8 cellular contexts compared by ENCODE assay signal in genomic region chr12:49967042-49967776, GRCh38. TPM values are rescaled to one million over a fixed set of nuclear protein-coding genes. Genes with fewer than 3 reads are reported as not detected.
DNase-seq lines count a peak whose midpoint lies in the region; ATAC-seq, FAIRE-seq and TF ChIP-seq lines count a peak whose summit lies in the region.

No MANE protein-coding gene starts in this region.

- H3K4me3 ChIP-seq in HepG2 (replicated peaks in 1 of 3; ENCODE audit: insufficient read depth in 1 of 3, low read depth in 2 of 3, low read length in 3 of 3): peak overlapping the region; percentile 33 to 69 (median 40); a peak in 5 of 6 replicates

- TF ChIP-seq POLR2A in HepG2 (IDR thresholded peaks at IDR 0.05; ENCODE audit: insufficient read depth in 1 of 2, low read depth in 2 of 2, low read length in 2 of 2): no peak

- H3K9ac ChIP-seq in HepG2 (ENCODE audit: insufficient read depth, low read depth, low read length): no peak overlapping the region

- H3K79me2 ChIP-seq in HepG2 (ENCODE audit: insufficient read depth, low read length): no peaks in the 10 kb centered on the region

- 10% methylated on average over 8 of the region's 40 CpGs for WGBS in HepG2 (ENCODE audit: low lambda C conversion rate)

- peaks cover 40% of the 10 kb centered on the region for H3K27me3 Mint-ChIP-seq in activated CD4-positive, alpha-beta T cell treated with anti-CD3 and anti-CD28 coated beads, Interleukin-2, amount 10 ng/mL, durations not matched to agents 24 days and 14 days

- H3K9me3 Mint-ChIP-seq in activated CD4-positive, alpha-beta T cell treated with anti-CD3 and anti-CD28 coated beads, Interleukin-2, amount 10 ng/mL, durations not matched to agents 24 days and 14 days: no peaks in the 10 kb centered on the region

- H3K4me1 ChIP-seq in HepG2 (ENCODE audit: insufficient read depth, low read length): peaks cover 54% of the 10 kb centered on the region

- H3K27ac ChIP-seq in HepG2 (ENCODE audit: extremely low read length, insufficient read depth, low read length): no peak overlapping the region

- peak; percentile 37 for DNase-seq in NK-92 treated with Interleukin-12 subunit alpha and Interleukin-12 subunit beta, amount 100 ng/mL, for 24 hours (lab: John Stamatoyannopoulos, UW)
- DNase-seq in NK-92 (lab: John Stamatoyannopoulos, UW; ENCODE audit: unreplicated experiment): no peak
- DNase-seq in NCI-H446 treated with DMSO at 0.1 percent for 48 hours (lab: John Stamatoyannopoulos, UW): peak; percentile 62
- peak; percentile 98 for DNase-seq in activated CD4-positive, alpha-beta T cell treated with anti-CD3 and anti-CD28 coated beads, Interleukin-2, amount 10 ng/mL, durations not matched to agents 24 days and 14 days
- DNase-seq in dedifferentiated amniotic fluid mesenchymal stem cell (ENCODE audit: extremely low spot score): peak; percentile 53
- peak; percentile 71 for DNase-seq in HepG2 (ENCODE audit: low spot score)
- DNase-seq in stimulated activated CD4-positive, alpha-beta T cell treated with anti-CD3 and anti-CD28 coated beads, Interleukin-2, amount 100 ng/mL, for 24 hours: peak; percentile 98

- H3K4me1 Mint-ChIP-seq in activated CD4-positive, alpha-beta T cell treated with anti-CD3 and anti-CD28 coated beads, Interleukin-2, amount 10 ng/mL, durations not matched to agents 24 days and 14 days: peaks cover 4% of the 10 kb centered on the region

- TF ChIP-seq CTCF in HepG2 (CRISPR knock-in tag; IDR thresholded peaks at IDR 0.05): peak; percentile 91

- peaks cover 5 to 65% of the 10 kb centered on the region in 2 experiments for H3K27me3 ChIP-seq in HepG2 (ENCODE audit: control insufficient read depth in 1 of 2, insufficient read depth in 2 of 2, low read length in 2 of 2)

- ATAC-seq in HG03280 (IDR thresholded peaks at IDR 0.05; ENCODE audit: unreplicated experiment) (peak; percentile 68), HepG2 (peak; percentile 79)

- H3K4me3 Mint-ChIP-seq in activated CD4-positive, alpha-beta T cell treated with anti-CD3 and anti-CD28 coated beads, Interleukin-2, amount 10 ng/mL, durations not matched to agents 24 days and 14 days: peak overlapping the region; percentile 73

- H3K9me3 ChIP-seq in HepG2 (ENCODE audit: low read length): no peaks in the 10 kb centered on the region

- POLR2A ChIA-PET in HepG2 (lab: Yijun Ruan, JAX): interaction anchor here (0.7 to 3.0 kb wide), 3 partner anchors 12 to 200 kb away, joined by 3 to 24 read pairs (median 3); partner anchors contain the start of gene CERS5

- H4K20me1 ChIP-seq in HepG2 (ENCODE audit: insufficient read depth, low read length): no peaks in the 10 kb centered on the region

- no TSS peak for BruUV-seq in HepG2 (replicated peaks; lab: Mats Ljungman, UMichigan)

- no peaks in the 10 kb centered on the region for H3K36me3 Mint-ChIP-seq in activated CD4-positive, alpha-beta T cell treated with anti-CD3 and anti-CD28 coated beads, Interleukin-2, amount 10 ng/mL, durations not matched to agents 24 days and 14 days (ENCODE audit: low read depth)

- peak; percentile 52 for FAIRE-seq in HepG2 (lab: Jason Lieb, UNC)

- CTCF ChIA-PET in HepG2 (lab: Yijun Ruan, JAX; ENCODE audit: low intra/inter-chr PET ratio, low total read pairs): interaction anchor here (0.8 to 3.9 kb wide), 6 partner anchors 72 to 107 kb away, joined by 3 to 65 read pairs (median 4); partner anchors contain the start of gene ASIC1

- H2AFZ ChIP-seq in HepG2 (ENCODE audit: low read length): no peak overlapping the region

- TF ChIP-seq EP300 in HepG2 (IDR thresholded peaks at IDR 0.05; ENCODE audit: low read depth in 2 of 2, low read length in 2 of 2): no peak
- no peak for TF ChIP-seq EP300 in HepG2 (CRISPR knock-in tag; IDR thresholded peaks at IDR 0.05; ENCODE audit: borderline replicate concordance)

- no peaks in the 10 kb centered on the region for H3K36me3 ChIP-seq in HepG2 (replicated peaks in 1 of 2; ENCODE audit: control insufficient read depth in 1 of 2, insufficient read depth in 2 of 2, low read length in 2 of 2)

- in situ Hi-C loops in HepG2 (cut with HindIII; ENCODE audit: extremely low pct_ligation_motif_present, low pct_unique_long_range_greater_than_20kb): no loop called here

- H3K4me2 ChIP-seq in HepG2 (ENCODE audit: low read depth, low read length): peak overlapping the region; percentile 91

- intact Hi-C loops in activated CD4-positive, alpha-beta T cell treated with anti-CD3 and anti-CD28 coated beads, Interleukin-2, amount 10 ng/mL, durations not matched to agents 24 days and 14 days (cut with micrococcal nuclease): loop anchor here (1.0 to 2.0 kb wide), 4 partner anchors 72 to 103 kb away; no protein-coding TSS in a partner anchor
- intact Hi-C loops in HepG2 (cut with micrococcal nuclease; ENCODE audit: unreplicated experiment): loop anchor here (1.0 kb wide), 4 partner anchors 14 to 103 kb away; no protein-coding TSS in a partner anchor

- peak; percentile 91 for TF ChIP-seq RAD21 in HepG2 (CRISPR knock-in tag; IDR thresholded peaks at IDR 0.05)

- peak overlapping the region; percentile 20 for H3K27ac Mint-ChIP-seq in activated CD4-positive, alpha-beta T cell treated with anti-CD3 and anti-CD28 coated beads, Interleukin-2, amount 10 ng/mL, durations not matched to agents 24 days and 14 days

RNA-seq across cellular contexts. Expression of gene AQP5, which starts 5.5 kb away (rescaled TPM):
- not detected in 2 replicates for total RNA-seq in activated CD4-positive, alpha-beta T cell treated with anti-CD3 and anti-CD28 coated beads, Interleukin-2, amount 10 ng/mL, durations not matched to agents 24 days and 14 days
- not detected in 2 replicates for total RNA-seq in HepG2 (2016; rRNA removed; fragmentation: Illumina TruSeq; extraction: Trizol)
- not detected in 2 replicates for total RNA-seq in HepG2 (2016; cell fraction: cytosol; rRNA removed; fragmentation: Illumina TruSeq; extraction: Trizol; ENCODE audit: low read depth)
- total RNA-seq in HepG2 (2016; cell fraction: insoluble cytoplasmic fraction; rRNA removed; fragmentation: Illumina TruSeq; extraction: Trizol): not detected in 2 replicates
- total RNA-seq in HepG2 (2016; cell fraction: membrane; rRNA removed; fragmentation: Illumina TruSeq; extraction: Trizol): not detected in 2 replicates
- total RNA-seq in HepG2 (2016; cell fraction: nucleus; rRNA removed; fragmentation: Illumina TruSeq; extraction: Trizol): not detected in 2 replicates
- polyA plus RNA-seq in HepG2 (2011; rRNA removed): not detected in 2 replicates
- polyA plus RNA-seq in HepG2 (2011; cell fraction: cytosol; rRNA removed): not detected in 2 replicates
- polyA plus RNA-seq in HepG2 (2011; cell fraction: nucleus; rRNA removed): not detected in 2 replicates
- not detected in 2 replicates for polyA plus RNA-seq in HepG2 (2012)
- not detected in 2 replicates for polyA plus RNA-seq in HepG2 (2016; cell fraction: cytosol; fragmentation: Illumina TruSeq; extraction: Trizol; ENCODE audit: low read depth)
- polyA plus RNA-seq in HepG2 (2016; cell fraction: insoluble cytoplasmic fraction; fragmentation: Illumina TruSeq; extraction: Trizol; ENCODE audit: low read depth): not detected in 2 replicates
- polyA plus RNA-seq in HepG2 (2016; cell fraction: membrane; fragmentation: Illumina TruSeq; extraction: Trizol; ENCODE audit: low read depth): not detected in 2 replicates
- not detected in 2 replicates for polyA plus RNA-seq in HepG2 (2016; cell fraction: nucleus; fragmentation: Illumina TruSeq; extraction: Trizol; ENCODE audit: insufficient read depth, low read depth)
- 0.82 TPM in 1 of 2 replicates, not detected in the other for polyA minus RNA-seq in HepG2 (2011; rRNA and poly(A)+ RNA removed; ENCODE audit: low replicate concordance)
- not detected in 2 replicates for polyA minus RNA-seq in HepG2 (2011; cell fraction: cytosol; rRNA and poly(A)+ RNA removed)
- polyA minus RNA-seq in HepG2 (2011; cell fraction: nucleus; rRNA and poly(A)+ RNA removed): not detected in 2 replicates

RNA-seq across cellular contexts. Expression of gene AQP6, which starts 5.5 kb away (rescaled TPM):
- not detected in 2 replicates for total RNA-seq in activated CD4-positive, alpha-beta T cell treated with anti-CD3 and anti-CD28 coated beads, Interleukin-2, amount 10 ng/mL, durations not matched to agents 24 days and 14 days
- 0.51 and 1.3 TPM in 2 replicates for total RNA-seq in HepG2 (2016; rRNA removed; fragmentation: Illumina TruSeq; extraction: Trizol)
- total RNA-seq in HepG2 (2016; cell fraction: cytosol; rRNA removed; fragmentation: Illumina TruSeq; extraction: Trizol; ENCODE audit: low read depth): 0.20 and 0.35 TPM in 2 replicates
- 0.54 and 1.1 TPM in 2 replicates for total RNA-seq in HepG2 (2016; cell fraction: insoluble cytoplasmic fraction; rRNA removed; fragmentation: Illumina TruSeq; extraction: Trizol)
- 0.55 and 0.59 TPM in 2 replicates for total RNA-seq in HepG2 (2016; cell fraction: membrane; rRNA removed; fragmentation: Illumina TruSeq; extraction: Trizol)
- total RNA-seq in HepG2 (2016; cell fraction: nucleus; rRNA removed; fragmentation: Illumina TruSeq; extraction: Trizol): 0.47 and 0.87 TPM in 2 replicates
- polyA plus RNA-seq in HepG2 (2011; rRNA removed): 0.32 and 0.38 TPM in 2 replicates
- 0.21 and 0.23 TPM in 2 replicates for polyA plus RNA-seq in HepG2 (2011; cell fraction: cytosol; rRNA removed)
- polyA plus RNA-seq in HepG2 (2011; cell fraction: nucleus; rRNA removed): 0.64 and 0.79 TPM in 2 replicates
- polyA plus RNA-seq in HepG2 (2012): 0.43 and 0.78 TPM in 2 replicates
- polyA plus RNA-seq in HepG2 (2016; cell fraction: cytosol; fragmentation: Illumina TruSeq; extraction: Trizol; ENCODE audit: low read depth): 0.23 and 0.31 TPM in 2 replicates
- 0.48 and 0.69 TPM in 2 replicates for polyA plus RNA-seq in HepG2 (2016; cell fraction: insoluble cytoplasmic fraction; fragmentation: Illumina TruSeq; extraction: Trizol; ENCODE audit: low read depth)
- polyA plus RNA-seq in HepG2 (2016; cell fraction: membrane; fragmentation: Illumina TruSeq; extraction: Trizol; ENCODE audit: low read depth): 0.23 and 0.48 TPM in 2 replicates
- 1.6 and 2.3 TPM in 2 replicates for polyA plus RNA-seq in HepG2 (2016; cell fraction: nucleus; fragmentation: Illumina TruSeq; extraction: Trizol; ENCODE audit: insufficient read depth, low read depth)
- 0.16 and 0.48 TPM in 2 replicates for polyA minus RNA-seq in HepG2 (2011; rRNA and poly(A)+ RNA removed; ENCODE audit: low replicate concordance)
- not detected in 2 replicates for polyA minus RNA-seq in HepG2 (2011; cell fraction: cytosol; rRNA and poly(A)+ RNA removed)
- 0.25 TPM in 1 of 2 replicates, not detected in the other for polyA minus RNA-seq in HepG2 (2011; cell fraction: nucleus; rRNA and poly(A)+ RNA removed)

RNA-seq across cellular contexts. Expression of gene AQP2, which starts 16.7 kb away (rescaled TPM):
- total RNA-seq in activated CD4-positive, alpha-beta T cell treated with anti-CD3 and anti-CD28 coated beads, Interleukin-2, amount 10 ng/mL, durations not matched to agents 24 days and 14 days: not detected in 2 replicates
- total RNA-seq in HepG2 (2016; rRNA removed; fragmentation: Illumina TruSeq; extraction: Trizol): not detected in 2 replicates
- not detected in 2 replicates for total RNA-seq in HepG2 (2016; cell fraction: cytosol; rRNA removed; fragmentation: Illumina TruSeq; extraction: Trizol; ENCODE audit: low read depth)
- not detected in 2 replicates for total RNA-seq in HepG2 (2016; cell fraction: insoluble cytoplasmic fraction; rRNA removed; fragmentation: Illumina TruSeq; extraction: Trizol)
- not detected in 2 replicates for total RNA-seq in HepG2 (2016; cell fraction: membrane; rRNA removed; fragmentation: Illumina TruSeq; extraction: Trizol)
- not detected in 2 replicates for total RNA-seq in HepG2 (2016; cell fraction: nucleus; rRNA removed; fragmentation: Illumina TruSeq; extraction: Trizol)
- not detected in 2 replicates for polyA plus RNA-seq in HepG2 (2011; rRNA removed)
- polyA plus RNA-seq in HepG2 (2011; cell fraction: cytosol; rRNA removed): not detected in 2 replicates
- not detected in 2 replicates for polyA plus RNA-seq in HepG2 (2011; cell fraction: nucleus; rRNA removed)
- not detected in 2 replicates for polyA plus RNA-seq in HepG2 (2012)
- polyA plus RNA-seq in HepG2 (2016; cell fraction: cytosol; fragmentation: Illumina TruSeq; extraction: Trizol; ENCODE audit: low read depth): not detected in 2 replicates
- polyA plus RNA-seq in HepG2 (2016; cell fraction: insoluble cytoplasmic fraction; fragmentation: Illumina TruSeq; extraction: Trizol; ENCODE audit: low read depth): not detected in 2 replicates
- not detected in 2 replicates for polyA plus RNA-seq in HepG2 (2016; cell fraction: membrane; fragmentation: Illumina TruSeq; extraction: Trizol; ENCODE audit: low read depth)
- not detected in 2 replicates for polyA plus RNA-seq in HepG2 (2016; cell fraction: nucleus; fragmentation: Illumina TruSeq; extraction: Trizol; ENCODE audit: insufficient read depth, low read depth)
- not detected in 2 replicates for polyA minus RNA-seq in HepG2 (2011; rRNA and poly(A)+ RNA removed; ENCODE audit: low replicate concordance)
- not detected in 2 replicates for polyA minus RNA-seq in HepG2 (2011; cell fraction: cytosol; rRNA and poly(A)+ RNA removed)
- polyA minus RNA-seq in HepG2 (2011; cell fraction: nucleus; rRNA and poly(A)+ RNA removed): not detected in 2 replicates

RNA-seq across cellular contexts. Expression of gene RACGAP1, which starts 58.1 kb away (rescaled TPM):
- total RNA-seq in activated CD4-positive, alpha-beta T cell treated with anti-CD3 and anti-CD28 coated beads, Interleukin-2, amount 10 ng/mL, durations not matched to agents 24 days and 14 days: 71.2 and 71.6 TPM in 2 replicates
- total RNA-seq in HepG2 (2016; rRNA removed; fragmentation: Illumina TruSeq; extraction: Trizol): 57.9 and 95.5 TPM in 2 replicates
- total RNA-seq in HepG2 (2016; cell fraction: cytosol; rRNA removed; fragmentation: Illumina TruSeq; extraction: Trizol; ENCODE audit: low read depth): 19.2 and 25.1 TPM in 2 replicates
- total RNA-seq in HepG2 (2016; cell fraction: insoluble cytoplasmic fraction; rRNA removed; fragmentation: Illumina TruSeq; extraction: Trizol): 56.8 and 91.5 TPM in 2 replicates
- total RNA-seq in HepG2 (2016; cell fraction: membrane; rRNA removed; fragmentation: Illumina TruSeq; extraction: Trizol): 22.2 and 24.7 TPM in 2 replicates
- total RNA-seq in HepG2 (2016; cell fraction: nucleus; rRNA removed; fragmentation: Illumina TruSeq; extraction: Trizol): 29.8 and 36.8 TPM in 2 replicates
- polyA plus RNA-seq in HepG2 (2011; rRNA removed): 14.0 and 16.7 TPM in 2 replicates
- 11.8 and 12.2 TPM in 2 replicates for polyA plus RNA-seq in HepG2 (2011; cell fraction: cytosol; rRNA removed)
- polyA plus RNA-seq in HepG2 (2011; cell fraction: nucleus; rRNA removed): 15.3 and 17.4 TPM in 2 replicates
- 13.0 and 24.8 TPM in 2 replicates for polyA plus RNA-seq in HepG2 (2012)
- polyA plus RNA-seq in HepG2 (2016; cell fraction: cytosol; fragmentation: Illumina TruSeq; extraction: Trizol; ENCODE audit: low read depth): 3.3 and 3.8 TPM in 2 replicates
- 55.6 and 59.8 TPM in 2 replicates for polyA plus RNA-seq in HepG2 (2016; cell fraction: insoluble cytoplasmic fraction; fragmentation: Illumina TruSeq; extraction: Trizol; ENCODE audit: low read depth)
- polyA plus RNA-seq in HepG2 (2016; cell fraction: membrane; fragmentation: Illumina TruSeq; extraction: Trizol; ENCODE audit: low read depth): 8.3 and 9.6 TPM in 2 replicates
- polyA plus RNA-seq in HepG2 (2016; cell fraction: nucleus; fragmentation: Illumina TruSeq; extraction: Trizol; ENCODE audit: insufficient read depth, low read depth): 35.4 and 37.2 TPM in 2 replicates
- 65.5 and 353 TPM in 2 replicates for polyA minus RNA-seq in HepG2 (2011; rRNA and poly(A)+ RNA removed; ENCODE audit: low replicate concordance)
- 20.2 and 21.7 TPM in 2 replicates for polyA minus RNA-seq in HepG2 (2011; cell fraction: cytosol; rRNA and poly(A)+ RNA removed)
- 17.5 and 21.2 TPM in 2 replicates for polyA minus RNA-seq in HepG2 (2011; cell fraction: nucleus; rRNA and poly(A)+ RNA removed)
